Comparison of ENCODE assay signal across 8 cellular contexts in genomic region chr14:91835197-91835919, GRCh38. TPM values are rescaled to one million over a fixed set of nuclear protein-coding genes. Genes with fewer than 3 reads are reported as not detected.
DNase-seq lines count a peak whose midpoint lies in the region; ATAC-seq, FAIRE-seq and TF ChIP-seq lines count a peak whose summit lies in the region.

No MANE protein-coding gene starts in this region.

- no peaks in the 10 kb centered on the region for H3K9me3 Mint-ChIP-seq in activated CD4-positive, alpha-beta T cell treated with anti-CD3 and anti-CD28 coated beads for 36 hours (ENCODE audit: low read depth)
- H3K9me3 Mint-ChIP-seq in naive thymus-derived CD4-positive, alpha-beta T cell, result peaks cover 0 to 1% (median 0%) of the 10 kb centered on the region in 11 donors

- no peak for FAIRE-seq in bronchial epithelial cell (lab: Jason Lieb, UNC)

- no peaks in the 10 kb centered on the region for H4K20me1 ChIP-seq in Karpas-422 (ENCODE audit: insufficient read depth, low read depth, low read length)

- POLR2A ChIA-PET in activated CD4-positive, alpha-beta T cell treated with anti-CD3 and anti-CD28 coated beads for 36 hours (lab: Charles Lee), result interaction anchor here (0.6 to 0.7 kb wide), 2 partner anchors 103 to 121 kb away, joined by 3 to 4 read pairs; no protein-coding TSS in a partner anchor
- POLR2A ChIA-PET in naive thymus-derived CD4-positive, alpha-beta T cell (lab: Charles Lee), result interaction anchor here (0.6 to 14.7 kb wide), 22 partner anchors 10 to 326 kb away, joined by 3 to 194 read pairs (median 4); partner anchors contain the start of genes TC2N and TRIP11

- no peak overlapping the region for H2AFZ ChIP-seq in Karpas-422 (ENCODE audit: low read length)

- intact Hi-C loops in activated CD4-positive, alpha-beta T cell treated with anti-CD3 and anti-CD28 coated beads for 36 hours (cut with DNase I, micrococcal nuclease), result loop anchor here in 1 of 2 experiments (5.0 to 10.0 kb wide), 3 partner anchors 77 to 1081 kb away; partner anchors contain the start of genes CPSF2 and NDUFB1
- intact Hi-C loops in naive thymus-derived CD4-positive, alpha-beta T cell (cut with micrococcal nuclease), result loop anchor here (2.0 to 10.0 kb wide), 4 partner anchors 15 to 269 kb away; partner anchors contain the start of gene ATXN3 (in 1 of the 2)

- H3K27me3 Mint-ChIP-seq in activated CD4-positive, alpha-beta T cell treated with anti-CD3 and anti-CD28 coated beads for 36 hours, result no peaks in the 10 kb centered on the region
- H3K27me3 Mint-ChIP-seq in naive thymus-derived CD4-positive, alpha-beta T cell, result peaks cover 0 to 6% (median 0%) of the 10 kb centered on the region in 5 donors

- no peaks in the 10 kb centered on the region for H3K36me3 ChIP-seq in bronchial epithelial cell (ENCODE audit: control insufficient read depth, insufficient read depth, low read length)
- peaks cover 0 to 9% (median 0%) of the 10 kb centered on the region in 3 experiments for H3K36me3 ChIP-seq in naive thymus-derived CD4-positive, alpha-beta T cell (ENCODE audit: control insufficient read depth in 2 of 3, insufficient read depth in 3 of 3, low read length in 3 of 3)
- H3K36me3 ChIP-seq in Karpas-422 (ENCODE audit: insufficient read depth, low read length), result no peaks in the 10 kb centered on the region

- no peak overlapping the region for H3K9ac ChIP-seq in Karpas-422 (ENCODE audit: low read length)

- CTCF ChIA-PET in activated CD4-positive, alpha-beta T cell treated with anti-CD3 and anti-CD28 coated beads for 36 hours (lab: Charles Lee), result interaction anchor here (0.6 to 1.4 kb wide), 6 partner anchors 10 to 168 kb away, joined by 3 to 4 read pairs (median 3); partner anchors contain the start of gene TC2N
- CTCF ChIA-PET in naive thymus-derived CD4-positive, alpha-beta T cell (lab: Charles Lee), result interaction anchor here (1.1 to 1.9 kb wide), 3 partner anchors 26 to 38 kb away, joined by 3 to 6 read pairs (median 4); partner anchors contain the start of gene TC2N

- no peak overlapping the region for H3K4me2 ChIP-seq in Karpas-422 (ENCODE audit: low read depth, low read length, poor library complexity, severe bottlenecking)

- peaks cover 4% of the 10 kb centered on the region for H3K36me3 Mint-ChIP-seq in activated CD4-positive, alpha-beta T cell treated with anti-CD3 and anti-CD28 coated beads for 36 hours (ENCODE audit: low read depth)
- H3K36me3 Mint-ChIP-seq in naive thymus-derived CD4-positive, alpha-beta T cell, result peaks cover 4 to 61% (median 17%) of the 10 kb centered on the region in 5 donors

- no peaks in the 10 kb centered on the region for H3K9me2 ChIP-seq in Karpas-422 (replicated peaks; ENCODE audit: insufficient read depth, low read length)

- DNase-seq in activated CD4-positive, alpha-beta T cell treated with anti-CD3 and anti-CD28 coated beads for 36 hours, result no peak
- no peak for DNase-seq in activated CD4-positive, alpha-beta T cell treated with anti-CD3 and anti-CD28 coated beads for 4 hours
- no peak for DNase-seq in bronchial epithelial cell (ENCODE audit: low read depth)
- peak in 7 of 9 donors; percentile 8 to 39 (median 29) for DNase-seq in naive thymus-derived CD4-positive, alpha-beta T cell
- DNase-seq in activated effector memory CD4-positive, alpha-beta T cell treated with anti-CD3 and anti-CD28 coated beads, Interleukin-2, amount 50 U/mL, for 16 hours, result no peak
- no peak for DNase-seq in NCI-H128 (lab: John Stamatoyannopoulos, UW; ENCODE audit: unreplicated experiment)
- no peak for DNase-seq in Karpas-422

- peak overlapping the region; percentile 79 for H3K27ac ChIP-seq in naive thymus-derived CD4-positive, alpha-beta T cell (ENCODE audit: low read depth, low read length)
- H3K27ac ChIP-seq in Karpas-422 (ENCODE audit: low read length), result no peak overlapping the region

- peak overlapping the region; percentile 53 for H3K27ac Mint-ChIP-seq in activated CD4-positive, alpha-beta T cell treated with anti-CD3 and anti-CD28 coated beads for 36 hours
- H3K27ac Mint-ChIP-seq in naive thymus-derived CD4-positive, alpha-beta T cell, result peak overlapping the region in 8 of 9 donors; percentile 18 to 91 (median 72)

- no peaks in the 10 kb centered on the region for H3K9me3 ChIP-seq in naive thymus-derived CD4-positive, alpha-beta T cell (ENCODE audit: control insufficient read depth in 2 of 3, low read length in 3 of 3)
- no peaks in the 10 kb centered on the region for H3K9me3 ChIP-seq in Karpas-422 (ENCODE audit: low read length)

- H3K4me3 ChIP-seq in bronchial epithelial cell (ENCODE audit: low read depth, low read length) (peak overlapping the region; percentile 80), Karpas-422 (ENCODE audit: low read length) (no peak overlapping the region)
- peak overlapping the region; percentile 60 for H3K4me3 ChIP-seq in naive thymus-derived CD4-positive, alpha-beta T cell (ENCODE audit: low read length)

- no peak for TF ChIP-seq CTCF in bronchial epithelial cell (IDR thresholded peaks at IDR 0.05; ENCODE audit: insufficient read depth, low read length, severe bottlenecking)

- peak; percentile 3 for ATAC-seq in activated CD4-positive, alpha-beta T cell treated with anti-CD3 and anti-CD28 coated beads for 36 hours
- peak; percentile 16 for ATAC-seq in HG03442 (IDR thresholded peaks at IDR 0.05; ENCODE audit: unreplicated experiment)
- ATAC-seq in naive thymus-derived CD4-positive, alpha-beta T cell, result peak; percentile 16

- H3K27me3 ChIP-seq in bronchial epithelial cell (ENCODE audit: control insufficient read depth, insufficient read depth, low read length), result no peaks in the 10 kb centered on the region
- no peaks in the 10 kb centered on the region for H3K27me3 ChIP-seq in naive thymus-derived CD4-positive, alpha-beta T cell (ENCODE audit: control insufficient read depth in 2 of 2, insufficient read depth in 2 of 2, low read length in 2 of 2)
- no peaks in the 10 kb centered on the region for H3K27me3 ChIP-seq in Karpas-422 (ENCODE audit: low read length)

- peak overlapping the region; percentile 83 for H3K4me3 Mint-ChIP-seq in activated CD4-positive, alpha-beta T cell treated with anti-CD3 and anti-CD28 coated beads for 36 hours
- H3K4me3 Mint-ChIP-seq in naive thymus-derived CD4-positive, alpha-beta T cell, result peak overlapping the region; percentile 45 to 96 (median 87)

- no peaks in the 10 kb centered on the region for H3K79me2 ChIP-seq in Karpas-422 (ENCODE audit: low read length)

- peaks cover 67% of the 10 kb centered on the region for H3K4me1 Mint-ChIP-seq in activated CD4-positive, alpha-beta T cell treated with anti-CD3 and anti-CD28 coated beads for 36 hours
- H3K4me1 Mint-ChIP-seq in naive thymus-derived CD4-positive, alpha-beta T cell, result peaks cover 39 to 93% (median 85%) of the 10 kb centered on the region in 7 donors

- peaks cover 32 to 36% of the 10 kb centered on the region in 2 donors for H3K4me1 ChIP-seq in naive thymus-derived CD4-positive, alpha-beta T cell (ENCODE audit: control insufficient read depth in 2 of 2, insufficient read depth in 2 of 2, low read length in 2 of 2)
- no peaks in the 10 kb centered on the region; the same call in 1 of the 2 replicates for H3K4me1 ChIP-seq in Karpas-422 (ENCODE audit: low read length)

RNA-seq across cellular contexts. Expression of gene TC2N, which starts 32.0 kb away (rescaled TPM):
- total RNA-seq in activated CD4-positive, alpha-beta T cell treated with anti-CD3 and anti-CD28 coated beads for 36 hours, result 10 to 100 TPM; 48.8 to 49.3 TPM
- total RNA-seq in bronchial epithelial cell, result 46.1 and 48.1 TPM in 2 replicates
- 100 to 1,000 TPM; 158 to 301 (median 246) TPM for total RNA-seq in naive thymus-derived CD4-positive, alpha-beta T cell
- 100 to 1,000 TPM; 167 to 193 TPM for polyA plus RNA-seq in naive thymus-derived CD4-positive, alpha-beta T cell
- not detected in 2 replicates for total RNA-seq in Karpas-422 (2014; rRNA removed; shearing (Covaris generic); ENCODE audit: low replicate concordance)

Comparison
In these comparisons a context has a peak if more than half of its experiments do, and no peak if none do; other contexts are left out.
1. DNase-seq: peak in naive thymus-derived CD4-positive, alpha-beta T cell (7 of 9); none in activated CD4-positive, alpha-beta T cell treated with anti-CD3 and anti-CD28 coated beads for 36 hours (single experiment), activated CD4-positive, alpha-beta T cell treated with anti-CD3 and anti-CD28 coated beads for 4 hours (0 of 2), bronchial epithelial cell (single experiment), activated effector memory CD4-positive, alpha-beta T cell treated with anti-CD3 and anti-CD28 coated beads, Interleukin-2, amount 50 U/mL, for 16 hours (single experiment), NCI-H128 (single experiment) and Karpas-422 (single experiment).
2. RNA of gene TC2N, which starts 32.0 kb away (total RNA-seq): 158 to 301 TPM in naive thymus-derived CD4-positive, alpha-beta T cell, 48.8 to 49.3 TPM in activated CD4-positive, alpha-beta T cell treated with anti-CD3 and anti-CD28 coated beads for 36 hours and 46.1 to 48.1 TPM in bronchial epithelial cell; not detected in Karpas-422; every median in the first group is over 10 times any median in the second.
3. Peak in every context shown above with its lines, with median percentiles within 50 percentile points of each other: ATAC-seq.